ENCODE assay signal across 1 cellular context in genomic region chr6:100446922-100447899, GRCh38.
TF ChIP-seq lines count a peak whose summit lies in the region.

No MANE protein-coding gene starts in this region.

TF ChIP-seq in IMR-90, 13 proteins besides CTCF, POLR2A, EP300 and RAD21 (continued from another document):
- TF ChIP-seq ELK1 (IDR thresholded peaks at IDR 0.05; ENCODE audit: borderline replicate concordance, low read depth, low read length) = no peak
- TF ChIP-seq BHLHE40 (IDR thresholded peaks at IDR 0.05; ENCODE audit: low read depth, low read length) = no peak
- no peak for TF ChIP-seq RFX5 (IDR thresholded peaks at IDR 0.05; ENCODE audit: low read depth, low read length)
- TF ChIP-seq RCOR1 (IDR thresholded peaks at IDR 0.05; ENCODE audit: insufficient replicate concordance, low read length) = no peak
